Comparison of ENCODE assay signal across 12 cellular contexts in the genomic region with DNA sequence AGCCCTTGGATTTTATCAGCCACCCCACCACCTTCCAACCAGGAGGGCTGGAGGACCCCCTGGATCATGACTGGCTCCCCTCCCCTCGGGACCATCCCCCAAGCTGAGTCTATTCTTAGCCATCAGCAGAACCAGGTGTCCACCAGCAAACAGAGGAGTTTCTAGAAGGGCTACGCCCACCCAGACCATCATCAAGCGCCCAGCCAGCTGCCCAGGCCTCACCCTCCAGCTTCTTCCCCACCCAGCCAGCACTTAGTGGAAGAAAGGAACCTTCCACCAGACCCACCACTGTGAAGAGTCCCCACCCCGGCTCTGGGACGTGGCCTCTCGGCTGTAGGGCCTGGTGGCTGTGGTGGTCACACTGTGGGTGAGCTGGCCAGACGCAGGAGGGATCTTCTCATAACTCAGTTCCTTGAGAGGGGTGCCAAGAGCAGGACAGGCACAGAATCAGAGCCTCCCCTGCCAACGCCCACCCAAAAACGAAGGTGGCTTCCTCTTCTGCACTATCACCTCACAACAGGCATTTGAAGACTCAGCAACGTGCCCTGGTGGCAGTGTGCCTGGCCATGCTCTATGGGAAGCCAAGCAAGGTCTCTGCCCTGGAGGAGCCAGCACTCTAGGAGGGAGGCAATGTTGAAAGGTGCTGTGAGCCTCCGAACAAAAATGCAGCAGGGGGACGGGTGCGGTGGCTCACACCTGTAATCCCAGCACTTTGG. TPM values are rescaled to one million over a fixed set of nuclear protein-coding genes. Genes with fewer than 3 reads are reported as not detected.
DNase-seq lines count a peak whose midpoint lies in the region; ATAC-seq, FAIRE-seq and TF ChIP-seq lines count a peak whose summit lies in the region.
"Had no signal": no experiment of that assay in that cellular context is flagged by ENCODE, and none has a peak within 500 bp of the region (broad histone marks: within the 10 kb centered on the region; RNA-seq: fewer than 3 reads in every experiment).

No MANE protein-coding gene starts in this region.

- H3K9me3 ChIP-seq in SJCRH30 (replicated peaks): no peaks in the 10 kb centered on the region
- H3K9me3 ChIP-seq in H1 (ENCODE audit: insufficient read depth in 2 of 2, low read depth in 1 of 2, low read length in 1 of 2): no peaks in the 10 kb centered on the region
- no peaks in the 10 kb centered on the region for H3K9me3 ChIP-seq in transverse colon
- H3K9me3 ChIP-seq: right lobe of liver had no signal

- H2BK15ac ChIP-seq in H1 (ENCODE audit: low read length): peak overlapping the region; percentile 88

- H3K36me3 ChIP-seq in SJCRH30 (0 out of 2 replicates have a peak, but pooled peaks cover 3% of the 10 kb centered on the region), H1 (ENCODE audit: control insufficient read depth in 2 of 4, insufficient read depth in 4 of 4, low read length in 3 of 4) (no peaks in the 10 kb centered on the region), transverse colon (no peaks in the 10 kb centered on the region)
- H3K36me3 ChIP-seq: right lobe of liver had no signal

- DNase-seq in SJCRH30 (no peak), H1 (ENCODE audit: low read depth in 1 of 2, low spot score in 2 of 2) (no peak), naive B cell (no peak), transverse colon (no peak), Kasumi-1 (lab: John Stamatoyannopoulos, UW) (no peak), NCI-H2029 (lab: John Stamatoyannopoulos, UW) (no peak), iPS-NIHi7 (ENCODE audit: extremely low spot score) (no peak)
- DNase-seq: activated CD8-positive, alpha-beta T cell treated with anti-CD3 and anti-CD28 coated beads, Interleukin-2, amount 10 ng/mL, durations not matched to agents 7 days and 5 days; NCI-H510A; stimulated activated CD8-positive, alpha-beta memory T cell treated with anti-CD3 and anti-CD28 coated beads, Interleukin-4, amount 100 ng/mL, for 48 hours had no signal

- peak overlapping the region in 3 of 6 donors; percentile 33 to 88 (median 85) for H3K27ac Mint-ChIP-seq in naive B cell

- no peak overlapping the region for H3K9ac ChIP-seq in H1 (replicated peaks in 1 of 4; ENCODE audit: extremely low read depth in 1 of 4, low read depth in 3 of 4, low read length in 3 of 4)

- TF ChIP-seq CTCF in H1 (IDR thresholded peaks at IDR 0.05; ENCODE audit: control extremely low read depth in 1 of 3, insufficient read depth in 1 of 3, low read depth in 1 of 3, low read length in 3 of 3): no peak
- TF ChIP-seq CTCF in transverse colon (IDR thresholded peaks at IDR 0.05): no peak

- 0 out of 2 replicates have a peak overlapping the region, but pooled peaks have one; percentile 86 for H2AK5ac ChIP-seq in H1 (ENCODE audit: low read depth, low read length)

- no peak overlapping the region for H3K14ac ChIP-seq in H1 (ENCODE audit: insufficient read length)

- no peaks in the 10 kb centered on the region for H3K36me3 Mint-ChIP-seq in naive B cell

- no peaks in the 10 kb centered on the region for H3K23me2 ChIP-seq in H1 (ENCODE audit: low read depth, low read length)

- H2BK120ac ChIP-seq in H1 (replicated peaks; ENCODE audit: low read depth, low read length): no peak overlapping the region

- no peak overlapping the region for H3K56ac ChIP-seq in H1 (replicated peaks; ENCODE audit: insufficient read length, low read depth, low read length)

- H4K8ac ChIP-seq in H1 (ENCODE audit: extremely low read depth, insufficient read depth, low read length): peak overlapping the region; percentile 85; the same call in 1 of the 2 replicates

- no peaks in the 10 kb centered on the region for H4K20me1 ChIP-seq in H1 (replicated peaks in 1 of 2; ENCODE audit: control insufficient read depth in 1 of 2, insufficient read depth in 2 of 2, low read length in 2 of 2)

- H3K27me3 Mint-ChIP-seq in naive B cell: peaks cover 0 to 17% (median 12%) of the 10 kb centered on the region in 3 donors

- no peak overlapping the region for H2BK20ac ChIP-seq in H1 (ENCODE audit: low read length)

- H3K4me3 Mint-ChIP-seq in naive B cell: peak overlapping the region in 5 of 8 donors; percentile 43 to 97 (median 82)
- H3K4me3 Mint-ChIP-seq: activated CD8-positive, alpha-beta T cell treated with anti-CD3 and anti-CD28 coated beads, Interleukin-2, amount 10 ng/mL, durations not matched to agents 7 days and 5 days had no signal

- TF ChIP-seq RAD21 in H1 (IDR thresholded peaks at IDR 0.05 in 1 of 2, conservative IDR thresholded peaks at IDR 0.05 in 1 of 2; ENCODE audit: low read depth in 2 of 2, low read length in 2 of 2): no peak

- peak in 1 of 2 donors; percentile 21 for ATAC-seq in naive B cell (ENCODE audit: low read depth in 2 of 2)
- ATAC-seq: activated CD8-positive, alpha-beta T cell treated with anti-CD3 and anti-CD28 coated beads, Interleukin-2, amount 10 ng/mL, durations not matched to agents 7 days and 5 days had no signal

- peaks cover 6% of the 10 kb centered on the region for H3K79me1 ChIP-seq in H1 (ENCODE audit: low read depth, low read length)

- peaks cover 48 to 68% (median 50%) of the 10 kb centered on the region in 3 donors for H3K4me1 Mint-ChIP-seq in naive B cell

- CTCF ChIA-PET in H1 (lab: Charles Lee; ENCODE audit: partially characterized antibody): interaction anchor here (1.2 to 4.6 kb wide), 8 partner anchors 14 to 86 kb away, joined by 3 to 42 read pairs (median 6); a partner anchor contains a TSS

- in situ Hi-C loops in transverse colon (cut with MboI; ENCODE audit: low pct_ligation_motif_present in 1 of 4, low pct_unique_long_range_greater_than_20kb in 1 of 4, low sequenced_read_pairs in 3 of 4): no loop called here

- 83% methylated on average over 12 of the region's 13 CpGs; no CpG with 5 or more reads in 1 of the 2 experiments for WGBS in H1 (ENCODE audit: extremely low coverage in 1 of 2, insufficient coverage in 1 of 2, insufficient read length in 1 of 2, insufficient replicate concordance in 2 of 2, low coverage in 1 of 2, low lambda C conversion rate in 2 of 2, missing lambda C conversion rate in 1 of 2), 2 experiments
- WGBS in transverse colon (ENCODE audit: low coverage in 1 of 2), 2 donors: 63% methylated on average over 13 of the region's 13 CpGs; no CpG with 5 or more reads in 1 of the 2 donors

- POLR2A ChIA-PET in H1 (lab: Charles Lee; ENCODE audit: partially characterized antibody): interaction anchor here (1.2 to 1.9 kb wide), 4 partner anchors 13 to 22 kb away, joined by 3 to 12 read pairs (median 4); a partner anchor contains a TSS

- H2BK5ac ChIP-seq in H1 (ENCODE audit: low read depth, low read length): peak overlapping the region; percentile 83; the same call in 1 of the 2 replicates

- H2AFZ ChIP-seq in H1 (ENCODE audit: low read length): no peak overlapping the region

- H3K27ac ChIP-seq in SJCRH30 (peak overlapping the region; percentile 69), H1 (ENCODE audit: low read depth, low read length) (no peak overlapping the region), transverse colon (peak overlapping the region; percentile 52 to 82 (median 56))

- 0 out of 4 replicates have a peak overlapping the region, but pooled peaks of 1 of the 2 experiments have one; percentile 32 for H3K4me2 ChIP-seq in H1 (ENCODE audit: insufficient read depth in 1 of 2, low read depth in 2 of 2, low read length in 2 of 2)

- H3K27me3 ChIP-seq in SJCRH30 (no peaks in the 10 kb centered on the region), H1 (replicated peaks in 1 of 4; ENCODE audit: control insufficient read depth in 3 of 4, extremely low read depth in 1 of 4, insufficient read depth in 3 of 4, low read length in 3 of 4) (no peaks in the 10 kb centered on the region), transverse colon (no peaks in the 10 kb centered on the region)
- H3K27me3 ChIP-seq: right lobe of liver had no signal

- TF ChIP-seq EP300 in H1 (IDR thresholded peaks at IDR 0.05; ENCODE audit: borderline replicate concordance in 1 of 2, low read depth in 2 of 2, low read length in 2 of 2) (no peak), transverse colon (IDR thresholded peaks at IDR 0.05; ENCODE audit: low read depth) (no peak)

- peak overlapping the region; percentile 93; the same call in 1 of the 2 replicates for H3K18ac ChIP-seq in H1 (ENCODE audit: extremely low read depth, low read length)

- FAIRE-seq in H1 (lab: Jason Lieb, UNC): no peak
- FAIRE-seq: islet of Langerhans had no signal

- H2BK12ac ChIP-seq in H1 (ENCODE audit: low read depth, low read length): peak overlapping the region; percentile 80; the same call in 1 of the 2 replicates

- H3K4me3 ChIP-seq in SJCRH30 (peak overlapping the region; percentile 51), H1 (ENCODE audit: extremely low read depth in 1 of 4, insufficient read depth in 2 of 4, low read depth in 3 of 4, low read length in 4 of 4) (no peak overlapping the region), transverse colon (no peak overlapping the region)

- H3K4me1 ChIP-seq in SJCRH30 (peaks cover 66% of the 10 kb centered on the region), H1 (replicated peaks in 1 of 4; ENCODE audit: control insufficient read depth in 3 of 4, insufficient read depth in 4 of 4, low read length in 3 of 4) (peaks cover 0 to 34% (median 11%) of the 10 kb centered on the region in 4 experiments; a peak in 6 of 7 replicates), transverse colon (peaks cover 23 to 46% (median 34%) of the 10 kb centered on the region in 4 donors)

- no peak overlapping the region for H3K23ac ChIP-seq in H1 (ENCODE audit: insufficient read length)

- H3K9me3 Mint-ChIP-seq in naive B cell: no peaks in the 10 kb centered on the region

- peaks cover 0 to 15% of the 10 kb centered on the region in 2 experiments; a peak in 1 of 4 replicates for H3K79me2 ChIP-seq in H1 (ENCODE audit: control insufficient read depth in 1 of 2, insufficient read depth in 2 of 2, low read length in 2 of 2)

- peak overlapping the region; percentile 57 for H4K91ac ChIP-seq in H1 (replicated peaks; ENCODE audit: insufficient read length, low read length)

- H3K4ac ChIP-seq in H1 (replicated peaks; ENCODE audit: insufficient read length, low read depth, low read length): no peak overlapping the region

- no peak for TF ChIP-seq POLR2A in H1 (IDR thresholded peaks at IDR 0.05; ENCODE audit: control extremely low read depth in 1 of 2, low read depth in 2 of 2, low read length in 2 of 2)
- no peak for TF ChIP-seq POLR2A in transverse colon (IDR thresholded peaks at IDR 0.05)

- intact Hi-C loops in transverse colon (cut with DNase I; ENCODE audit: low total_unique reads): no loop called here

- H4K5ac ChIP-seq in H1 (ENCODE audit: insufficient read length, low read depth, low read length): no peak overlapping the region

RNA-seq across cellular contexts. Expression of a gene that starts 19.0 kb away (rescaled TPM):
- 87.6 and 90.4 TPM in 2 replicates for total RNA-seq in SJCRH30 (2014; rRNA removed; shearing (Covaris generic))
- 35.6 and 41.9 TPM in 2 replicates for total RNA-seq in H1 (2021; fragmentation: NEBNext Ultra II Directional; extraction: Animal tissue kit (Norgen Biotek cat#: 25700))
- polyA plus RNA-seq in H1 (2011; rRNA removed) (23.6 and 35.1 TPM in 2 replicates), naive B cell (ENCODE audit: low read depth in 6 of 6) (100 to 1,000 TPM; 103 to 150 (median 124) TPM)
- polyA plus RNA-seq in H1 (2011; cell fraction: cytosol; rRNA removed): 39.0 TPM
- 102 TPM for polyA plus RNA-seq in H1 (2011; cell fraction: nucleus; rRNA removed)
- polyA plus RNA-seq in H1 (2012, experiment 1 of 2): 35.4 to 47.3 TPM (median 43.6 TPM) in 4 replicates
- 30.3 TPM for polyA plus RNA-seq in H1 (2012, experiment 2 of 2)
- polyA plus RNA-seq in H1 (2013, experiment 1 of 2): 32.3 TPM
- polyA plus RNA-seq in H1 (2013, experiment 2 of 2): 31.5 TPM
- polyA minus RNA-seq in H1 (2011; rRNA and poly(A)+ RNA removed): 14.7 and 16.2 TPM in 2 replicates
- polyA minus RNA-seq in H1 (2011; cell fraction: cytosol; rRNA and poly(A)+ RNA removed): 14.2 TPM
- polyA minus RNA-seq in H1 (2011; cell fraction: nucleus; rRNA and poly(A)+ RNA removed): 19.4 TPM
- total RNA-seq in transverse colon: 10 to 100 TPM; 33.3 to 39.7 (median 38.4) TPM
